In genomic region chr2:70983506-70984227, GRCh38 we compare ENCODE assay signal across 1 cellular context.
TF ChIP-seq lines count a peak whose summit lies in the region.

No MANE protein-coding gene starts in this region.

TF ChIP-seq in GM23338, 12 proteins besides CTCF, POLR2A, EP300 and RAD21:
- TF ChIP-seq ZNF462 (CRISPR knock-in tag; IDR thresholded peaks at IDR 0.05) (no peak), POLR2AphosphoS5 (IDR thresholded peaks at IDR 0.05; ENCODE audit: low read depth) (no peak), ZNF331 (CRISPR knock-in tag; IDR thresholded peaks at IDR 0.05; ENCODE audit: low read depth) (no peak), REST (IDR thresholded peaks at IDR 0.05; ENCODE audit: unreplicated experiment) (no peak), ETS1 (IDR thresholded peaks at IDR 0.05) (no peak), ZNF114 (CRISPR knock-in tag; IDR thresholded peaks at IDR 0.05) (no peak), EZH2 (IDR thresholded peaks at IDR 0.05; ENCODE audit: low read depth, unreplicated experiment) (no peak), STAT1 (IDR thresholded peaks at IDR 0.05; ENCODE audit: unreplicated experiment) (no peak), NANOG (IDR thresholded peaks at IDR 0.05; ENCODE audit: borderline replicate concordance) (no peak), JUNB (IDR thresholded peaks at IDR 0.05; ENCODE audit: unreplicated experiment) (no peak)
